Comparison of ENCODE assay signal across 9 cellular contexts in the genomic region with DNA sequence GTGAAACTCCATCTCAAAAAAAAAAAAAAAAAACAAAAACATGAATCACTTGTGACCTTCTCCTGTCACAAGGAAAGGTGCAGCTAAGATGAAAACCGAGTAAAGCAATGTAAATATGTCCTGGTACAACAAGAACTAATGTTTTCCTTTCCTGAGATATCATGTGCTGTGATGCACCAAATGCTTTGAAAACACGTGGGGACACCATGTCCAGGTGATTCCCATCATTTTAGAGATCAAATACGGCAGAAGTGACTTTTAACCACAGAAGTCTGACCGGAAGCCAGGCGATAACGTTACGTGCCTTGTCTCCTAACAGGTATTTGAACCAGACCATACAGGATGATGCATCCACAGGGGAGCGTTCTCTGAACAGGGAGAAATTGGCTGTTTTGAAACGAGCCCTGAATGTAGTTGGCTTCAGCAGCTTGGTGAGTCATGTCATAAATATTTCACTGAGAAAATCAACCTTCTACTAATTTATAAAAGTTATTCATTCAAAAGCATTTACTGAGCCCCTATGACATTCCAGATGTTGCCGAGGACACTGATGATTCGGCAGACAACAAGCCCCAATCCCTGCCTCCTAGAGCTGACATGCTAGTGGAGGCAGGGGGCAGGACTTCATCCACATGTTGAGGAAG.
DNase-seq lines count a peak whose midpoint lies in the region; TF ChIP-seq lines count a peak whose summit lies in the region.
"Had no signal": no experiment of that assay in that cellular context is flagged by ENCODE, and none has a peak within 500 bp of the region (broad histone marks: within the 10 kb centered on the region; RNA-seq: fewer than 3 reads in every experiment).

No MANE protein-coding gene starts in this region.

- H3K9ac ChIP-seq in skeletal muscle satellite cell (ENCODE audit: low read depth, low read length) = no peak overlapping the region

- H3K4me2 ChIP-seq in skeletal muscle satellite cell (ENCODE audit: low read length) = peak overlapping the region; percentile 57

- TF ChIP-seq CTCF in VCaP (conservative IDR thresholded peaks at IDR 0.05) = 0 out of 2 replicates have a peak, but pooled peaks have one; percentile 9

- H3K9me3 ChIP-seq in skeletal muscle satellite cell (replicated peaks; ENCODE audit: low read length) = no peaks in the 10 kb centered on the region
- H3K9me3 ChIP-seq: psoas muscle had no signal

- H3K27ac ChIP-seq in VCaP = peak overlapping the region; percentile 20
- H3K27ac ChIP-seq: psoas muscle had no signal

- H3K27me3 ChIP-seq in skeletal muscle satellite cell (ENCODE audit: control insufficient read depth, insufficient read depth, low read length) = peaks cover 5% of the 10 kb centered on the region

- DNase-seq in HCEC 1CT = peak; percentile 93
- DNase-seq in foreskin melanocyte = peak; percentile 66
- no peak for DNase-seq in stimulated activated CD4-positive, alpha-beta T cell treated with anti-CD3 and anti-CD28 coated beads, Interleukin-4, amount 100 ng/mL, for 4 hours
- DNase-seq in NCI-H82 treated with DMSO at 0.1 percent for 48 hours (lab: John Stamatoyannopoulos, UW; ENCODE audit: unreplicated experiment) = no peak
- no peak for DNase-seq in germinal center (ENCODE audit: low spot score)
- DNase-seq in NCI-H1694 (lab: John Stamatoyannopoulos, UW) = no peak
- DNase-seq: psoas muscle had no signal

- H3K36me3 ChIP-seq in skeletal muscle satellite cell (ENCODE audit: insufficient read depth, low read length) = no peaks in the 10 kb centered on the region

- peaks cover 4% of the 10 kb centered on the region for H3K4me1 ChIP-seq in skeletal muscle satellite cell (ENCODE audit: control insufficient read depth, insufficient read depth, low read length)
- H3K4me1 ChIP-seq: psoas muscle had no signal

- H3K4me3 ChIP-seq in skeletal muscle satellite cell (ENCODE audit: low read length) = no peak overlapping the region
- H3K4me3 ChIP-seq: psoas muscle had no signal

Comparison
In these comparisons a context has a peak if more than half of its experiments do, and no peak if none do; other contexts are left out.
1. DNase-seq: peak in HCEC 1CT (single experiment) and foreskin melanocyte (single experiment); none in stimulated activated CD4-positive, alpha-beta T cell treated with anti-CD3 and anti-CD28 coated beads, Interleukin-4, amount 100 ng/mL, for 4 hours (0 of 2), NCI-H82 treated with DMSO at 0.1 percent for 48 hours (single experiment), germinal center (single experiment) and NCI-H1694 (single experiment).